ENCODE assay signal across 1 cellular context in the genomic region with DNA sequence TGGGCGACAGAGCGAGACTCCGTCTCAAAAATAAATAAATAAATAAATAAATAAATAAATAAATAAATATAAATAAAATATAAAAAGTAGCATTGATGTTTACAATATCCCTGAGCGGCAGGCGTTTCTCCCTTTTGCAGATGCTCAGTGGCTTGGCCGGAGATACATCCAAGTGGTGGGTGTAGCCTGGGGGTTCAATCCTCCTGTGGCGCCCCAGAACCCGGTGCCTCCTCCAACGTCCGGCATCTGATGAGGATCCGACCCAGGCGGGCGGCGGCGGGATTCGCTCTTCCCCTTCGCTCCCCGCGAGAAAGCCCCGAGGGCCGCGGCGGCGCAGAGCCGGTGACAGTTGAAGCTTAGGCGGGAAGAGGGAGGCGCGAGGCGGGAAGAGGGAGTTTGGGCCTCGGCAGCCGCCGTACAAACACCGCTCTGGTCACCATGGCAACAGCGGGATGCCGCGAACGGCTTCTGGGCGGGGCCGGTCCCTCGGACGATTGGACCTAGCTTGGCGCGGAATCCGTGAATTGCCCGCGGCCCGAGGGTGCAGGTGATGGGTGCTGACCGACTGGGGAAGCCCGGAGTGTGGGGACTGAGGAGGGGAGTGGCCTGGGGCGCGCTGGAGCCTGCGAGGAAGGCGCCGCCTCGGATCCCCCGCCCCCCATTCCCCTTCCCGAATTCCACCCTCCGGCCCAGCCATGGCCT.
TF ChIP-seq lines count a peak whose summit lies in the region.

No MANE protein-coding gene starts in this region.

TF ChIP-seq in K562, 482 proteins besides CTCF, POLR2A, EP300 and RAD21 (continued from another document and continues in another):
- TF ChIP-seq, protein P1, sequence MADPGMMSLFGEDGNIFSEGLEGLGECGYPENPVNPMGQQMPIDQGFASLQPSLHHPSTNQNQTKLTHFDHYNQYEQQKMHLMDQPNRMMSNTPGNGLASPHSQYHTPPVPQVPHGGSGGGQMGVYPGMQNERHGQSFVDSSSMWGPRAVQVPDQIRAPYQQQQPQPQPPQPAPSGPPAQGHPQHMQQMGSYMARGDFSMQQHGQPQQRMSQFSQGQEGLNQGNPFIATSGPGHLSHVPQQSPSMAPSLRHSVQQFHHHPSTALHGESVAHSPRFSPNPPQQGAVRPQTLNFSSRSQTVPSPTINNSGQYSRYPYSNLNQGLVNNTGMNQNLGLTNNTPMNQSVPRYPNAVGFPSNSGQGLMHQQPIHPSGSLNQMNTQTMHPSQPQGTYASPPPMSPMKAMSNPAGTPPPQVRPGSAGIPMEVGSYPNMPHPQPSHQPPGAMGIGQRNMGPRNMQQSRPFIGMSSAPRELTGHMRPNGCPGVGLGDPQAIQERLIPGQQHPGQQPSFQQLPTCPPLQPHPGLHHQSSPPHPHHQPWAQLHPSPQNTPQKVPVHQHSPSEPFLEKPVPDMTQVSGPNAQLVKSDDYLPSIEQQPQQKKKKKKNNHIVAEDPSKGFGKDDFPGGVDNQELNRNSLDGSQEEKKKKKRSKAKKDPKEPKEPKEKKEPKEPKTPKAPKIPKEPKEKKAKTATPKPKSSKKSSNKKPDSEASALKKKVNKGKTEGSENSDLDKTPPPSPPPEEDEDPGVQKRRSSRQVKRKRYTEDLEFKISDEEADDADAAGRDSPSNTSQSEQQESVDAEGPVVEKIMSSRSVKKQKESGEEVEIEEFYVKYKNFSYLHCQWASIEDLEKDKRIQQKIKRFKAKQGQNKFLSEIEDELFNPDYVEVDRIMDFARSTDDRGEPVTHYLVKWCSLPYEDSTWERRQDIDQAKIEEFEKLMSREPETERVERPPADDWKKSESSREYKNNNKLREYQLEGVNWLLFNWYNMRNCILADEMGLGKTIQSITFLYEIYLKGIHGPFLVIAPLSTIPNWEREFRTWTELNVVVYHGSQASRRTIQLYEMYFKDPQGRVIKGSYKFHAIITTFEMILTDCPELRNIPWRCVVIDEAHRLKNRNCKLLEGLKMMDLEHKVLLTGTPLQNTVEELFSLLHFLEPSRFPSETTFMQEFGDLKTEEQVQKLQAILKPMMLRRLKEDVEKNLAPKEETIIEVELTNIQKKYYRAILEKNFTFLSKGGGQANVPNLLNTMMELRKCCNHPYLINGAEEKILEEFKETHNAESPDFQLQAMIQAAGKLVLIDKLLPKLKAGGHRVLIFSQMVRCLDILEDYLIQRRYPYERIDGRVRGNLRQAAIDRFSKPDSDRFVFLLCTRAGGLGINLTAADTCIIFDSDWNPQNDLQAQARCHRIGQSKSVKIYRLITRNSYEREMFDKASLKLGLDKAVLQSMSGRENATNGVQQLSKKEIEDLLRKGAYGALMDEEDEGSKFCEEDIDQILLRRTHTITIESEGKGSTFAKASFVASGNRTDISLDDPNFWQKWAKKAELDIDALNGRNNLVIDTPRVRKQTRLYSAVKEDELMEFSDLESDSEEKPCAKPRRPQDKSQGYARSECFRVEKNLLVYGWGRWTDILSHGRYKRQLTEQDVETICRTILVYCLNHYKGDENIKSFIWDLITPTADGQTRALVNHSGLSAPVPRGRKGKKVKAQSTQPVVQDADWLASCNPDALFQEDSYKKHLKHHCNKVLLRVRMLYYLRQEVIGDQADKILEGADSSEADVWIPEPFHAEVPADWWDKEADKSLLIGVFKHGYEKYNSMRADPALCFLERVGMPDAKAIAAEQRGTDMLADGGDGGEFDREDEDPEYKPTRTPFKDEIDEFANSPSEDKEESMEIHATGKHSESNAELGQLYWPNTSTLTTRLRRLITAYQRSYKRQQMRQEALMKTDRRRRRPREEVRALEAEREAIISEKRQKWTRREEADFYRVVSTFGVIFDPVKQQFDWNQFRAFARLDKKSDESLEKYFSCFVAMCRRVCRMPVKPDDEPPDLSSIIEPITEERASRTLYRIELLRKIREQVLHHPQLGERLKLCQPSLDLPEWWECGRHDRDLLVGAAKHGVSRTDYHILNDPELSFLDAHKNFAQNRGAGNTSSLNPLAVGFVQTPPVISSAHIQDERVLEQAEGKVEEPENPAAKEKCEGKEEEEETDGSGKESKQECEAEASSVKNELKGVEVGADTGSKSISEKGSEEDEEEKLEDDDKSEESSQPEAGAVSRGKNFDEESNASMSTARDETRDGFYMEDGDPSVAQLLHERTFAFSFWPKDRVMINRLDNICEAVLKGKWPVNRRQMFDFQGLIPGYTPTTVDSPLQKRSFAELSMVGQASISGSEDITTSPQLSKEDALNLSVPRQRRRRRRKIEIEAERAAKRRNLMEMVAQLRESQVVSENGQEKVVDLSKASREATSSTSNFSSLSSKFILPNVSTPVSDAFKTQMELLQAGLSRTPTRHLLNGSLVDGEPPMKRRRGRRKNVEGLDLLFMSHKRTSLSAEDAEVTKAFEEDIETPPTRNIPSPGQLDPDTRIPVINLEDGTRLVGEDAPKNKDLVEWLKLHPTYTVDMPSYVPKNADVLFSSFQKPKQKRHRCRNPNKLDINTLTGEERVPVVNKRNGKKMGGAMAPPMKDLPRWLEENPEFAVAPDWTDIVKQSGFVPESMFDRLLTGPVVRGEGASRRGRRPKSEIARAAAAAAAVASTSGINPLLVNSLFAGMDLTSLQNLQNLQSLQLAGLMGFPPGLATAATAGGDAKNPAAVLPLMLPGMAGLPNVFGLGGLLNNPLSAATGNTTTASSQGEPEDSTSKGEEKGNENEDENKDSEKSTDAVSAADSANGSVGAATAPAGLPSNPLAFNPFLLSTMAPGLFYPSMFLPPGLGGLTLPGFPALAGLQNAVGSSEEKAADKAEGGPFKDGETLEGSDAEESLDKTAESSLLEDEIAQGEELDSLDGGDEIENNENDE (IDR thresholded peaks at IDR 0.05; ENCODE audit: low read depth, low read length): no peak
- no peak for TF ChIP-seq THRA (IDR thresholded peaks at IDR 0.05)
- no peak for TF ChIP-seq ARNT (IDR thresholded peaks at IDR 0.05)
- no peak for TF ChIP-seq SETDB1 (IDR thresholded peaks at IDR 0.05; ENCODE audit: low read length)
- 0 out of 2 replicates have a peak, but pooled peaks have one; percentile 37 for TF ChIP-seq ZBTB17 (CRISPR knock-in tag; IDR thresholded peaks at IDR 0.05)
- no peak for TF ChIP-seq FOXK1 (CRISPR knock-in tag; IDR thresholded peaks at IDR 0.05; ENCODE audit: borderline replicate concordance)
- no peak for TF ChIP-seq SP2 (IDR thresholded peaks at IDR 0.05; ENCODE audit: extremely low read depth, low read depth, low read length, poor library complexity, severe bottlenecking)
- peak; percentile 78 for TF ChIP-seq POU5F1 (IDR thresholded peaks at IDR 0.05; ENCODE audit: borderline replicate concordance, low read depth, low read length, partially characterized antibody)
- peak; percentile 76 for TF ChIP-seq PCBP1 (IDR thresholded peaks at IDR 0.05; ENCODE audit: low read depth, low read length, poor library complexity, severe bottlenecking)
- TF ChIP-seq SMARCA5 (IDR thresholded peaks at IDR 0.05): no peak
- TF ChIP-seq ZNF639 (CRISPR knock-in tag; conservative IDR thresholded peaks at IDR 0.05 in 1 of 2, IDR thresholded peaks at IDR 0.05 in 1 of 2): peak in 1 of 2 experiments; percentile 76; a peak in 2 of 4 replicates
- TF ChIP-seq HNRNPLL (IDR thresholded peaks at IDR 0.05; ENCODE audit: low read depth, low read length, poor library complexity, severe bottlenecking): peak; percentile 60
- TF ChIP-seq KLF16 (IDR thresholded peaks at IDR 0.05): peak; percentile 88
- TF ChIP-seq POLR2H (tag; IDR thresholded peaks at IDR 0.05; ENCODE audit: low read depth): no peak; the same call in 1 of the 2 replicates
- no peak for TF ChIP-seq NELFE (IDR thresholded peaks at IDR 0.05; ENCODE audit: insufficient read depth, insufficient read length)
- peak; percentile 100 for TF ChIP-seq E2F6 (IDR thresholded peaks at IDR 0.05; ENCODE audit: borderline replicate concordance in 1 of 2, extremely low read depth in 1 of 2, insufficient read depth in 1 of 2, insufficient read length in 1 of 2, low read depth in 1 of 2, low read length in 1 of 2, poor library complexity in 1 of 2, severe bottlenecking in 1 of 2)
- no peak for TF ChIP-seq SRSF1 (IDR thresholded peaks at IDR 0.05; ENCODE audit: low read depth, low read length)
- no peak for TF ChIP-seq ZNF212 (CRISPR knock-in tag; IDR thresholded peaks at IDR 0.05)
- TF ChIP-seq XRCC5 (IDR thresholded peaks at IDR 0.05; ENCODE audit: low read depth, low read length): no peak
- TF ChIP-seq YY1 (IDR thresholded peaks at IDR 0.05; ENCODE audit: borderline replicate concordance in 1 of 3, control insufficient read depth in 1 of 3, extremely low read depth in 1 of 3, insufficient read depth in 3 of 3, insufficient read length in 1 of 3, insufficient replicate concordance in 2 of 3, low read depth in 1 of 3, low read length in 2 of 3): peak in 2 of 3 experiments; percentile 59 to 60
- TF ChIP-seq, protein P2, sequence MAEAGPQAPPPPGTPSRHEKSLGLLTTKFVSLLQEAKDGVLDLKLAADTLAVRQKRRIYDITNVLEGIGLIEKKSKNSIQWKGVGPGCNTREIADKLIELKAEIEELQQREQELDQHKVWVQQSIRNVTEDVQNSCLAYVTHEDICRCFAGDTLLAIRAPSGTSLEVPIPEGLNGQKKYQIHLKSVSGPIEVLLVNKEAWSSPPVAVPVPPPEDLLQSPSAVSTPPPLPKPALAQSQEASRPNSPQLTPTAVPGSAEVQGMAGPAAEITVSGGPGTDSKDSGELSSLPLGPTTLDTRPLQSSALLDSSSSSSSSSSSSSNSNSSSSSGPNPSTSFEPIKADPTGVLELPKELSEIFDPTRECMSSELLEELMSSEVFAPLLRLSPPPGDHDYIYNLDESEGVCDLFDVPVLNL (CRISPR knock-in tag; IDR thresholded peaks at IDR 0.05; ENCODE audit: low read depth): peak; percentile 96
- TF ChIP-seq, protein P3, sequence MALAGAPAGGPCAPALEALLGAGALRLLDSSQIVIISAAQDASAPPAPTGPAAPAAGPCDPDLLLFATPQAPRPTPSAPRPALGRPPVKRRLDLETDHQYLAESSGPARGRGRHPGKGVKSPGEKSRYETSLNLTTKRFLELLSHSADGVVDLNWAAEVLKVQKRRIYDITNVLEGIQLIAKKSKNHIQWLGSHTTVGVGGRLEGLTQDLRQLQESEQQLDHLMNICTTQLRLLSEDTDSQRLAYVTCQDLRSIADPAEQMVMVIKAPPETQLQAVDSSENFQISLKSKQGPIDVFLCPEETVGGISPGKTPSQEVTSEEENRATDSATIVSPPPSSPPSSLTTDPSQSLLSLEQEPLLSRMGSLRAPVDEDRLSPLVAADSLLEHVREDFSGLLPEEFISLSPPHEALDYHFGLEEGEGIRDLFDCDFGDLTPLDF (CRISPR knock-in tag; IDR thresholded peaks at IDR 0.05): peak; percentile 100
- no peak for TF ChIP-seq ATF1 (CRISPR knock-in tag; IDR thresholded peaks at IDR 0.05)
- peak; percentile 63; the same call in 1 of the 2 replicates for TF ChIP-seq ATF1 (tag; IDR thresholded peaks at IDR 0.05)
- no peak for TF ChIP-seq ELK3 (CRISPR knock-in tag; IDR thresholded peaks at IDR 0.05)
- no peak for TF ChIP-seq SMARCC2 (IDR thresholded peaks at IDR 0.05; ENCODE audit: low read depth)
- TF ChIP-seq ZSCAN29 (IDR thresholded peaks at IDR 0.05): no peak
- TF ChIP-seq, protein P4, sequence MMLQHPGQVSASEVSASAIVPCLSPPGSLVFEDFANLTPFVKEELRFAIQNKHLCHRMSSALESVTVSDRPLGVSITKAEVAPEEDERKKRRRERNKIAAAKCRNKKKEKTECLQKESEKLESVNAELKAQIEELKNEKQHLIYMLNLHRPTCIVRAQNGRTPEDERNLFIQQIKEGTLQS (IDR thresholded peaks at IDR 0.05): peak; percentile 65
- TF ChIP-seq, protein P4 (CRISPR knock-in tag; conservative IDR thresholded peaks at IDR 0.05): no peak; the same call in 1 of the 2 replicates
- TF ChIP-seq, protein P5, sequence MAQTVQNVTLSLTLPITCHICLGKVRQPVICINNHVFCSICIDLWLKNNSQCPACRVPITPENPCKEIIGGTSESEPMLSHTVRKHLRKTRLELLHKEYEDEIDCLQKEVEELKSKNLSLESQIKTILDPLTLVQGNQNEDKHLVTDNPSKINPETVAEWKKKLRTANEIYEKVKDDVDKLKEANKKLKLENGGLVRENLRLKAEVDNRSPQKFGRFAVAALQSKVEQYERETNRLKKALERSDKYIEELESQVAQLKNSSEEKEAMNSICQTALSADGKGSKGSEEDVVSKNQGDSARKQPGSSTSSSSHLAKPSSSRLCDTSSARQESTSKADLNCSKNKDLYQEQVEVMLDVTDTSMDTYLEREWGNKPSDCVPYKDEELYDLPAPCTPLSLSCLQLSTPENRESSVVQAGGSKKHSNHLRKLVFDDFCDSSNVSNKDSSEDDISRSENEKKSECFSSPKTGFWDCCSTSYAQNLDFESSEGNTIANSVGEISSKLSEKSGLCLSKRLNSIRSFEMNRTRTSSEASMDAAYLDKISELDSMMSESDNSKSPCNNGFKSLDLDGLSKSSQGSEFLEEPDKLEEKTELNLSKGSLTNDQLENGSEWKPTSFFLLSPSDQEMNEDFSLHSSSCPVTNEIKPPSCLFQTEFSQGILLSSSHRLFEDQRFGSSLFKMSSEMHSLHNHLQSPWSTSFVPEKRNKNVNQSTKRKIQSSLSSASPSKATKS (CRISPR knock-in tag; IDR thresholded peaks at IDR 0.05): no peak
